In the genomic region with DNA sequence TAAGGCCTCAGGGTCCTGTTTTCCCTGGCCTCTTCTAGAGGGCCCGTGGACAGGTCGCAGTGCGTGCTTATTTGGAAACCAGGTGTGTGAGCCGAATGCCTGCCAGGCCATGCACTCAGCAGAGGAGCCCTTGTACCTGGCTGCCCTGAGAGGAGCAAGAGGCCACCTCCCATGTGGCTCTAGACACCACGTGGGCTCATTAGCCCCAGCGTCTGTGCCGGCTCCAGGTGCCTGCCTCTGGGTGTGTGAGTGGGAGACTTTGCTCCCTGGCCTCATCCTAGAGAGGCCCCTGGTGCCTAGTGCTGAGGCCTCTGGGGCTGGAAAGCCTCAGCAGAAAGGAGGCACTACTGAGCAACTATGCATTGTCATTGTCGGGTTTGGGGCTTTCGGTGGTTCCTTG, we compare ENCODE assay signal across 21 cellular contexts. TPM values are rescaled to one million over a fixed set of nuclear protein-coding genes. Genes with fewer than 3 reads are reported as not detected.
DNase-seq lines count a peak whose midpoint lies in the region; ATAC-seq and TF ChIP-seq lines count a peak whose summit lies in the region.
"Had no signal": no experiment of that assay in that cellular context is flagged by ENCODE, and none has a peak within 500 bp of the region (broad histone marks: within the 10 kb centered on the region; RNA-seq: fewer than 3 reads in every experiment).

No MANE protein-coding gene starts in this region.

- H3K36me3 Mint-ChIP-seq in central memory CD8-positive, alpha-beta T cell (ENCODE audit: insufficient read depth): peaks cover 66% of the 10 kb centered on the region

- ATAC-seq in right cardiac atrium: no peak
- ATAC-seq in Right ventricle myocardium superior (ENCODE audit: poor library complexity): no peak
- no peak for ATAC-seq in central memory CD8-positive, alpha-beta T cell (replicated peaks; ENCODE audit: extremely low read depth, poor library complexity, severe bottlenecking)
- ATAC-seq in upper lobe of right lung: peak; percentile 84
- ATAC-seq in GM19463 (IDR thresholded peaks at IDR 0.05; ENCODE audit: unreplicated experiment): no peak
- ATAC-seq: activated CD4-positive, alpha-beta T cell treated with anti-CD3 and anti-CD28 coated beads for 36 hours; heart left ventricle; psoas muscle had no signal

- no peak overlapping the region for H3K4me3 Mint-ChIP-seq in central memory CD8-positive, alpha-beta T cell
- H3K4me3 Mint-ChIP-seq: activated CD4-positive, alpha-beta T cell treated with anti-CD3 and anti-CD28 coated beads for 36 hours; activated naive CD4-positive, alpha-beta T cell treated with anti-CD3 and anti-CD28 coated beads for 36 hours; stimulated activated naive CD8-positive, alpha-beta T cell treated with anti-CD3 and anti-CD28 coated beads, Interleukin-15, Interleukin-2, amounts not matched to agents 100 ng/mL and 50 ng/mL, for 24 hours had no signal

- H3K27ac ChIP-seq in right cardiac atrium (ENCODE audit: low read length) (no peak overlapping the region), upper lobe of right lung (peak overlapping the region; percentile 17)
- H3K27ac ChIP-seq: breast epithelium, esophagus squamous epithelium, heart left ventricle, psoas muscle, SJSA1 had no signal

- DNase-seq in right cardiac atrium: peak in 2 of 3 donors; percentile 33 to 35
- no peak for DNase-seq in Right ventricle myocardium superior
- no peak for DNase-seq in central memory CD8-positive, alpha-beta T cell (ENCODE audit: low spot score in 2 of 2)
- peak; percentile 14 for DNase-seq in mesenteric fat pad (ENCODE audit: low spot score)
- peak; percentile 84 for DNase-seq in upper lobe of right lung
- no peak for DNase-seq in HuH-7.5 (ENCODE audit: low spot score)
- no peak for DNase-seq in hippocampal formation (lab: John Stamatoyannopoulos, UW)
- DNase-seq: activated CD4-positive, alpha-beta T cell treated with anti-CD3 and anti-CD28 coated beads for 36 hours; activated naive CD4-positive, alpha-beta T cell treated with anti-CD3 and anti-CD28 coated beads for 36 hours; dorsolateral prefrontal cortex; EL; esophagus squamous epithelium; NCI-H1417; NCI-H226; psoas muscle; T1000 had no signal

- H3K27me3 ChIP-seq in right cardiac atrium (ENCODE audit: control insufficient read depth, insufficient read depth) (no peaks in the 10 kb centered on the region), upper lobe of right lung (no peaks in the 10 kb centered on the region)
- H3K27me3 ChIP-seq: breast epithelium, dorsolateral prefrontal cortex, esophagus squamous epithelium, heart left ventricle, SJSA1 had no signal

- H3K4me1 ChIP-seq in right cardiac atrium (ENCODE audit: control insufficient read depth, insufficient read depth, low read length) (peaks cover 27% of the 10 kb centered on the region), upper lobe of right lung (peaks cover 48% of the 10 kb centered on the region)

- peaks cover 15% of the 10 kb centered on the region for H3K4me1 Mint-ChIP-seq in central memory CD8-positive, alpha-beta T cell

- peak overlapping the region; percentile 71 for H3K27ac Mint-ChIP-seq in central memory CD8-positive, alpha-beta T cell (ENCODE audit: low read depth)
- H3K27ac Mint-ChIP-seq: stimulated activated naive CD8-positive, alpha-beta T cell treated with anti-CD3 and anti-CD28 coated beads, Interleukin-15, Interleukin-2, amounts not matched to agents 100 ng/mL and 50 ng/mL, for 24 hours had no signal

- no peak for TF ChIP-seq CTCF in upper lobe of right lung (IDR thresholded peaks at IDR 0.05)

- WGBS in right cardiac atrium: 75% methylated on average over 9 of the region's 9 CpGs

- no peak overlapping the region for H3K4me3 ChIP-seq in right cardiac atrium (ENCODE audit: low read length)
- H3K4me3 ChIP-seq in upper lobe of right lung: no peak overlapping the region
- H3K4me3 ChIP-seq: breast epithelium, dorsolateral prefrontal cortex, esophagus squamous epithelium, heart left ventricle, psoas muscle, SJSA1 had no signal

- peaks cover 64% of the 10 kb centered on the region for H3K36me3 ChIP-seq in upper lobe of right lung
- H3K36me3 ChIP-seq: breast epithelium had no signal

- no peaks in the 10 kb centered on the region for H3K27me3 Mint-ChIP-seq in central memory CD8-positive, alpha-beta T cell
- H3K27me3 Mint-ChIP-seq: activated CD4-positive, alpha-beta T cell treated with anti-CD3 and anti-CD28 coated beads for 36 hours; stimulated activated naive CD8-positive, alpha-beta T cell treated with anti-CD3 and anti-CD28 coated beads, Interleukin-15, Interleukin-2, amounts not matched to agents 100 ng/mL and 50 ng/mL, for 24 hours had no signal

- intact Hi-C loops in right cardiac atrium (cut with DNase I): no loop called here
- intact Hi-C loops in Right ventricle myocardium superior (cut with DNase I): no loop called here
- intact Hi-C loops in upper lobe of right lung (cut with DNase I): no loop called here

- H3K9me3 Mint-ChIP-seq in central memory CD8-positive, alpha-beta T cell: no peaks in the 10 kb centered on the region
- H3K9me3 Mint-ChIP-seq: activated naive CD4-positive, alpha-beta T cell treated with anti-CD3 and anti-CD28 coated beads for 36 hours; stimulated activated naive CD8-positive, alpha-beta T cell treated with anti-CD3 and anti-CD28 coated beads, Interleukin-15, Interleukin-2, amounts not matched to agents 100 ng/mL and 50 ng/mL, for 24 hours had no signal

- H3K9me3 ChIP-seq in right cardiac atrium (ENCODE audit: control insufficient read depth, low read length) (no peaks in the 10 kb centered on the region), upper lobe of right lung (no peaks in the 10 kb centered on the region)
- H3K9me3 ChIP-seq: breast epithelium, esophagus squamous epithelium had no signal

RNA-seq across cellular contexts. Expression of a gene that starts 50.4 kb away (rescaled TPM):
- 100 to 1,000 TPM in 2 of 4 donors, 10 to 100 TPM in 2; 42.3 to 108 (median 88.2) TPM for total RNA-seq in right cardiac atrium
- polyA plus RNA-seq in right cardiac atrium: 52.7 TPM
- 65.7 TPM for total RNA-seq in Right ventricle myocardium superior
- 41.8 TPM for total RNA-seq in mesenteric fat pad
- total RNA-seq in upper lobe of right lung: 176 TPM

Comparison
In these comparisons a context has a peak if more than half of its experiments do, and no peak if none do; other contexts are left out.
1. DNase-seq: peak in right cardiac atrium (2 of 3), mesenteric fat pad (single experiment) and upper lobe of right lung (single experiment); none in Right ventricle myocardium superior (single experiment), central memory CD8-positive, alpha-beta T cell (0 of 2), HuH-7.5 (single experiment) and hippocampal formation (0 of 2).